In the genomic region with DNA sequence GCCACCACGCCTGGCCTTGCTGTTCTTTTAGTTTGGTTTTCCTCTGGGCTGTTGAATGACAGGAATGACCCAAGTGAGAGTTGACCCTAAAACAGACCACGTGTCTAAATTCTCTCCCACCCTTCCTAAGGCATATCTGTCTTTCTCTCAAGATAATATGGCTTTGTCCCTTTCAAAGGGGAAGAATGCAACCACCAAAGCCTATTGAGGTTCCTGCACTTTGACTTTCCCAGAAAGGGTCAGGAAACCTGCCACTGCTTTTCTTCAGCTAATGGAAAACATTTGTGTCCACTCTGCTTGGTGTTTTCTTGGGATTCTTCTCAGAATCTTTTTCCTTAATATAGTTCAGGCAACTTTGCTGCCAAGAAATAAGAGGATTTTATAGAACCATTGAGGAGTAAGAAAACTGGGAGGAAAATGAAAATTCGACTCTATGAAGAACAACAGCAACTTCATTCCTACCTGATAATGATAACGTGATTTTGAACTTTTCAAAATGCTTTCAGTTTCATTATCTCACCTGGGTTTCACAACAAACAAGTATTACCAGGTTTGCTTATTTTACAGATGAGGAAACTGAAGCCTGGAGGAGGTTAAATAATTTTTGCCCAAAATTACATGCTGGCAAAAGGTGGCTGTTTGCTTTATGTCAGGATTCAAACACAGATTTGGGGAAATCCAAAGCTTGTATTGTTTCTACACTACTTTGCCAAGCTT, we compare ENCODE assay signal across 12 cellular contexts. TPM values are rescaled to one million over a fixed set of nuclear protein-coding genes. Genes with fewer than 3 reads are reported as not detected.
A peak's percentile ranks its signal among the peaks of the same experiment; 100 is the strongest.
DNase-seq lines count a peak whose midpoint lies in the region; ATAC-seq and TF ChIP-seq lines count a peak whose summit lies in the region.
"Had no signal": no experiment of that assay in that cellular context is flagged by ENCODE, and none has a peak within 500 bp of the region (broad histone marks: within the 10 kb centered on the region; RNA-seq: fewer than 3 reads in every experiment).

No MANE protein-coding gene starts in this region.

- peaks cover 8% of the 10 kb centered on the region for H3F3A ChIP-seq in PC-3 (ENCODE audit: low read length, unreplicated experiment)

- H3K79me2 ChIP-seq in ACC112 (ENCODE audit: control insufficient read depth, insufficient read depth, low read length, unreplicated experiment) (peaks cover 97% of the 10 kb centered on the region), PC-3 (ENCODE audit: low read length) (peaks cover 97% of the 10 kb centered on the region), fibroblast of lung (ENCODE audit: control insufficient read depth, insufficient read depth, low read length) (peaks cover 98% of the 10 kb centered on the region), parathyroid adenoma (peaks cover 21% of the 10 kb centered on the region)

- peak overlapping the region; percentile 42 for H3K4me2 ChIP-seq in PC-3 (ENCODE audit: low read length)
- H3K4me2 ChIP-seq in fibroblast of lung (ENCODE audit: extremely low read depth, insufficient read depth, low read length) = peak overlapping the region; percentile 62
- peak overlapping the region; percentile 69 for H3K4me2 ChIP-seq in parathyroid adenoma (ENCODE audit: low read length)

- no TSS peak for BruUV-seq in PC-3 (replicated peaks; lab: Mats Ljungman, UMichigan)

- H3K36me3 Mint-ChIP-seq in activated T-cell treated with anti-CD3 and anti-CD28 coated beads, Interleukin-2, amount 50 U/mL, for 24 hours (ENCODE audit: low read depth) = no peaks in the 10 kb centered on the region
- H3K36me3 Mint-ChIP-seq in activated T-cell treated with anti-CD3 and anti-CD28 coated beads, Interleukin-2, amount 50 U/mL, for 4 hours (ENCODE audit: insufficient read depth) = no peaks in the 10 kb centered on the region
- H3K36me3 Mint-ChIP-seq: natural killer cell had no signal

- H3K9ac ChIP-seq in PC-3 (ENCODE audit: low read length) (no peak overlapping the region), fibroblast of lung (ENCODE audit: insufficient read depth, low read length) (no peak overlapping the region), parathyroid adenoma (no peak overlapping the region)

- H3K27me3 ChIP-seq in ACC112 (ENCODE audit: insufficient read depth, low read length) (no peaks in the 10 kb centered on the region), PC-3 (ENCODE audit: low read length) (no peaks in the 10 kb centered on the region), fibroblast of lung (ENCODE audit: control insufficient read depth, insufficient read depth, low read length) (no peaks in the 10 kb centered on the region), parathyroid adenoma (ENCODE audit: control insufficient read depth, insufficient read depth, low read length) (no peaks in the 10 kb centered on the region)

- H3K4me3 ChIP-seq in ACC112 (ENCODE audit: low read depth, low read length) (peak overlapping the region; percentile 61), PC-3 (ENCODE audit: low read length) (no peak overlapping the region), fibroblast of lung (replicated peaks in 1 of 4; ENCODE audit: control extremely low read depth in 1 of 4, insufficient read depth in 1 of 4, low read depth in 3 of 4, low read length in 4 of 4) (peak overlapping the region in 1 of 4 experiments; percentile 100), parathyroid adenoma (ENCODE audit: low read depth, low read length) (peak overlapping the region; percentile 39)

- no peak overlapping the region for H3K4me3 Mint-ChIP-seq in activated T-cell treated with anti-CD3 and anti-CD28 coated beads, Interleukin-2, amount 50 U/mL, for 24 hours
- H3K4me3 Mint-ChIP-seq in activated T-cell treated with anti-CD3 and anti-CD28 coated beads, Interleukin-2, amount 50 U/mL, for 4 hours = no peak overlapping the region
- H3K4me3 Mint-ChIP-seq: natural killer cell had no signal

- H4K20me1 ChIP-seq in PC-3 (ENCODE audit: low read length) = peaks cover 33% of the 10 kb centered on the region
- peaks cover 12% of the 10 kb centered on the region for H4K20me1 ChIP-seq in fibroblast of lung (ENCODE audit: control insufficient read depth, extremely low read depth, insufficient read depth, low read length)

- POLR2A ChIA-PET in PC-3 (lab: Charles Lee; ENCODE audit: unreplicated experiment) = no interaction called here

- peaks cover 25% of the 10 kb centered on the region for H3K27me3 Mint-ChIP-seq in activated T-cell treated with anti-CD3 and anti-CD28 coated beads, Interleukin-2, amount 50 U/mL, for 24 hours
- peaks cover 12% of the 10 kb centered on the region for H3K27me3 Mint-ChIP-seq in activated T-cell treated with anti-CD3 and anti-CD28 coated beads, Interleukin-2, amount 50 U/mL, for 4 hours (ENCODE audit: low read depth)

- H2AFZ ChIP-seq in ACC112 (ENCODE audit: low read length, unreplicated experiment) (no peak overlapping the region), PC-3 (ENCODE audit: low read length) (no peak overlapping the region), fibroblast of lung (ENCODE audit: low read length) (no peak overlapping the region), parathyroid adenoma (no peak overlapping the region)

- DNase-seq in PC-3 (no peak), fibroblast of lung (ENCODE audit: low read depth in 2 of 2) (no peak), SHP77 treated with DMSO at 0.1 percent for 48 hours (lab: John Stamatoyannopoulos, UW) (no peak)
- no peak for DNase-seq in activated T-cell treated with anti-CD3 and anti-CD28 coated beads, Interleukin-2, amount 50 U/mL, for 24 hours
- DNase-seq in activated T-cell treated with anti-CD3 and anti-CD28 coated beads, Interleukin-2, amount 50 U/mL, for 4 hours = no peak
- DNase-seq: activated T-cell treated with anti-CD3 and anti-CD28 coated beads, Interleukin-2, amount 50 U/mL, for 1 hour; amygdala; natural killer cell; NCI-H2107 had no signal

- H3K9me3 ChIP-seq in PC-3 (ENCODE audit: low read length) (no peaks in the 10 kb centered on the region), fibroblast of lung (ENCODE audit: control insufficient read depth, insufficient read depth, low read depth, low read length) (no peaks in the 10 kb centered on the region), parathyroid adenoma (ENCODE audit: control insufficient read depth, low read length) (no peaks in the 10 kb centered on the region)

- ATAC-seq in PC-3 = no peak
- ATAC-seq in GM18517 (IDR thresholded peaks at IDR 0.05; ENCODE audit: unreplicated experiment) = no peak
- ATAC-seq in activated T-cell treated with anti-CD3 and anti-CD28 coated beads, Interleukin-2, amount 50 U/mL, for 4 hours = no peak
- ATAC-seq: natural killer cell had no signal

- no peaks in the 10 kb centered on the region for H3K9me2 ChIP-seq in PC-3 (replicated peaks; ENCODE audit: low read length)

- H3K4me1 Mint-ChIP-seq in activated T-cell treated with anti-CD3 and anti-CD28 coated beads, Interleukin-2, amount 50 U/mL, for 24 hours (ENCODE audit: low read depth) = no peaks in the 10 kb centered on the region
- H3K4me1 Mint-ChIP-seq in activated T-cell treated with anti-CD3 and anti-CD28 coated beads, Interleukin-2, amount 50 U/mL, for 4 hours (ENCODE audit: low read depth) = peaks cover 4% of the 10 kb centered on the region
- H3K4me1 Mint-ChIP-seq: natural killer cell had no signal

- no peak overlapping the region for H3K27ac Mint-ChIP-seq in activated T-cell treated with anti-CD3 and anti-CD28 coated beads, Interleukin-2, amount 50 U/mL, for 24 hours
- H3K27ac Mint-ChIP-seq: natural killer cell had no signal

- no peaks in the 10 kb centered on the region for H3K9me3 Mint-ChIP-seq in activated T-cell treated with anti-CD3 and anti-CD28 coated beads, Interleukin-2, amount 50 U/mL, for 24 hours
- no peaks in the 10 kb centered on the region for H3K9me3 Mint-ChIP-seq in activated T-cell treated with anti-CD3 and anti-CD28 coated beads, Interleukin-2, amount 50 U/mL, for 4 hours
- H3K9me3 Mint-ChIP-seq: natural killer cell had no signal

- H3K27ac ChIP-seq in ACC112 (ENCODE audit: low read depth, low read length) (peak overlapping the region; percentile 23; the same call in 1 of the 2 replicates), PC-3 (ENCODE audit: low read length) (no peak overlapping the region), fibroblast of lung (ENCODE audit: insufficient read depth, low read length) (no peak overlapping the region), parathyroid adenoma (peak overlapping the region; percentile 80)

- CTCF ChIA-PET in PC-3 (lab: Charles Lee) = interaction anchor here (0.6 kb wide), 1 partner anchor 116 kb away, joined by 9 read pairs; no protein-coding TSS in a partner anchor

- intact Hi-C loops in PC-3 (cut with micrococcal nuclease) = loop anchor here (10.0 kb wide), 4 partner anchors 268 to 1098 kb away; no protein-coding TSS in a partner anchor

- H3K36me3 ChIP-seq in ACC112 (ENCODE audit: insufficient read depth, low read length) (peaks cover 14% of the 10 kb centered on the region), PC-3 (ENCODE audit: low read depth, low read length) (no peaks in the 10 kb centered on the region), fibroblast of lung (ENCODE audit: control insufficient read depth, insufficient read depth, low read length) (peaks cover 3% of the 10 kb centered on the region), parathyroid adenoma (ENCODE audit: control insufficient read depth, insufficient read depth, low read length) (no peaks in the 10 kb centered on the region)

- H3K4me1 ChIP-seq in ACC112 (ENCODE audit: control insufficient read depth, insufficient read depth, low read length, unreplicated experiment) = peaks cover 25% of the 10 kb centered on the region
- H3K4me1 ChIP-seq in PC-3 (ENCODE audit: insufficient read depth, low read length) = peaks cover 69% of the 10 kb centered on the region
- H3K4me1 ChIP-seq in fibroblast of lung (ENCODE audit: control insufficient read depth, extremely low read depth, insufficient read depth, low read length) = no peaks in the 10 kb centered on the region
- peaks cover 20% of the 10 kb centered on the region for H3K4me1 ChIP-seq in parathyroid adenoma

- no peak for TF ChIP-seq CTCF in PC-3 (conservative IDR thresholded peaks at IDR 0.05; ENCODE audit: low read depth, low read length)
- TF ChIP-seq CTCF in fibroblast of lung (conservative IDR thresholded peaks at IDR 0.05 in 1 of 2, IDR thresholded peaks at IDR 0.05 in 1 of 2; ENCODE audit: low read depth in 1 of 2, low read length in 2 of 2) = no peak
- no peak for TF ChIP-seq CTCF in parathyroid adenoma (IDR thresholded peaks at IDR 0.05)

RNA-seq across cellular contexts. Expression of a gene that starts 6.9 kb away (rescaled TPM):
- total RNA-seq in PC-3 (2014; rRNA removed) = 32.8 and 41.0 TPM in 2 replicates
- 170 and 343 TPM in 2 replicates for total RNA-seq in fibroblast of lung
- polyA plus RNA-seq in fibroblast of lung = 185 and 465 TPM in 2 replicates
- 129 and 296 TPM in 2 replicates for polyA plus RNA-seq in fibroblast of lung (2012)
- 284 and 399 TPM in 2 replicates for polyA minus RNA-seq in fibroblast of lung (ENCODE audit: low replicate concordance)
- total RNA-seq in activated T-cell treated with anti-CD3 and anti-CD28 coated beads, Interleukin-2, amount 50 U/mL, for 4 hours = under 1 TPM; 0.20 to 0.49 (median 0.24) TPM

Comparison
In these comparisons a context has a peak if more than half of its experiments do, and no peak if none do; other contexts are left out.
1. H3K27ac ChIP-seq: peak in ACC112 (single experiment) and parathyroid adenoma (single experiment); none in PC-3 (single experiment) and fibroblast of lung (single experiment).
2. RNA of a gene that starts 6.9 kb away (total RNA-seq): 170 to 343 TPM in fibroblast of lung and 32.8 to 41.0 TPM in PC-3; 0.20 to 0.49 TPM in activated T-cell treated with anti-CD3 and anti-CD28 coated beads, Interleukin-2, amount 50 U/mL, for 4 hours; every median in the first group is over 10 times any median in the second.
3. Peak in every context shown above with its lines, with median percentiles within 50 percentile points of each other: H3K4me2 ChIP-seq.